In genomic region chr9:82212885-82213284, GRCh38 we compare ENCODE assay signal across 26 cellular contexts.
"Had no signal": no experiment of that assay in that cellular context is flagged by ENCODE, and none has a peak within 500 bp of the region (broad histone marks: within the 10 kb centered on the region; RNA-seq: fewer than 3 reads in every experiment).

No MANE protein-coding gene starts in this region.

- DNase-seq: stimulated activated CD4-positive, alpha-beta T cell treated with anti-CD3 and anti-CD28 coated beads, Interleukin-2, amount 100 ng/mL, for 48 hours; stimulated activated CD4-positive, alpha-beta T cell treated with anti-CD3 and anti-CD28 coated beads, Interleukin-4, amount 100 ng/mL, for 1 hour; stimulated activated CD4-positive, alpha-beta T cell treated with anti-CD3 and anti-CD28 coated beads, Interleukin-4, amount 100 ng/mL, for 24 hours; stimulated activated CD4-positive, alpha-beta T cell treated with anti-CD3 and anti-CD28 coated beads, Interleukin-4, amount 100 ng/mL, for 4 hours; stimulated activated CD8-positive, alpha-beta memory T cell treated with anti-CD3 and anti-CD28 coated beads, Interleukin-4, amount 100 ng/mL, for 48 hours; stimulated activated naive B cell treated with anti-CD40 and anti-IgM and Interleukin-4, amounts not matched to agents 10 μg/mL and 1 μg/mL and 100 μg/mL, for 72 hours; stimulated activated naive CD4-positive, alpha-beta T cell; stimulated activated naive CD4-positive, alpha-beta T cell treated with Interleukin-2 at 50 U/mL for 16 hours; stimulated activated naive CD8-positive, alpha-beta T cell treated with anti-CD3 and anti-CD28 coated beads, Interleukin-15, amount 100 ng/mL, for 72 hours; stimulated activated naive CD8-positive, alpha-beta T cell treated with anti-CD3 and anti-CD28 coated beads, Interleukin-15, Interleukin-2, amounts not matched to agents 100 U/mL and 50 U/mL, for 24 hours; stomach; substantia nigra; testis; thyroid gland; tibial artery; transverse colon; trophoblast cell; upper lobe of left lung; upper lobe of right lung; uterus had no signal

- H3K27me3 ChIP-seq: stomach, suprapubic skin, testis, thyroid gland, tibial artery, tibial nerve, transverse colon, upper lobe of left lung, upper lobe of right lung, uterus, vagina had no signal

- H3K36me3 ChIP-seq: stomach, suprapubic skin, thoracic aorta, thyroid gland, tibial artery, tibial nerve, transverse colon, upper lobe of left lung, upper lobe of right lung, uterus, vagina had no signal

- ATAC-seq: stimulated activated effector memory CD8-positive, alpha-beta T cell treated with anti-CD3 and anti-CD28 coated beads, Interleukin-12 subunit alpha, Interleukin-12 subunit beta, amount 100 ng/mL, for 72 hours; stimulated activated memory B cell treated with anti-CD40 and anti-IgM and Interleukin-4, amounts not matched to agents 10 μg/mL and 1 μg/mL and 100 μg/mL, for 72 hours; stimulated activated naive B cell treated with anti-CD40 and anti-IgM and Interleukin-4, amounts not matched to agents 10 μg/mL and 1 μg/mL and 100 μg/mL, for 72 hours; stimulated activated naive CD8-positive, alpha-beta T cell treated with anti-CD3 and anti-CD28 coated beads, Interleukin-15, amount 100 ng/mL, for 72 hours; stimulated activated naive CD8-positive, alpha-beta T cell treated with anti-CD3 and anti-CD28 coated beads, Interleukin-15, Interleukin-2, amounts not matched to agents 100 U/mL and 50 U/mL, for 24 hours; upper lobe of right lung had no signal

- H3K9me3 ChIP-seq: suprapubic skin, testis, thoracic aorta, thyroid gland, upper lobe of right lung, uterus, vagina had no signal

- H3K4me1 ChIP-seq: stomach, suprapubic skin, testis, thyroid gland, tibial artery, tibial nerve, transverse colon, upper lobe of left lung, upper lobe of right lung, uterus, vagina had no signal

- H3K27ac ChIP-seq: stomach, suprapubic skin, testis, thoracic aorta, thyroid gland, tibial artery, tibial nerve, transverse colon, upper lobe of left lung, upper lobe of right lung, uterus, vagina had no signal

- H3K4me3 ChIP-seq: stomach, suprapubic skin, testis, thoracic aorta, thyroid gland, tibial artery, tibial nerve, transverse colon, upper lobe of left lung, upper lobe of right lung, uterus, vagina had no signal
